8 cellular contexts compared by ENCODE assay signal in genomic region chr18:63320690-63321265, GRCh38. TPM values are rescaled to one million over a fixed set of nuclear protein-coding genes. Genes with fewer than 3 reads are reported as not detected.
DNase-seq lines count a peak whose midpoint lies in the region; ATAC-seq, FAIRE-seq and TF ChIP-seq lines count a peak whose summit lies in the region.

No MANE protein-coding gene starts in this region.

- peak overlapping the region; percentile 87 for H3K4me3 Mint-ChIP-seq in T-helper 1 cell treated with Interleukin-12 subunit alpha and Interleukin-12 subunit beta and Interleukin-4 antibody, amounts not matched to agents 30 μg/mL and 1 μg/mL, for 36 hours

- in situ Hi-C loops in KBM-7 (cut with MboI; ENCODE audit: low pct_unique_long_range_greater_than_20kb, low sequenced_read_pairs) = loop anchor here (5.0 to 25.0 kb wide), 2 partner anchors 183 to 303 kb away; no protein-coding TSS in a partner anchor

- H3K4me3 ChIP-seq in bronchial epithelial cell (ENCODE audit: low read depth, low read length) = peak overlapping the region; percentile 64

- H3K36me3 ChIP-seq in bronchial epithelial cell (ENCODE audit: control insufficient read depth, insufficient read depth, low read length) = no peaks in the 10 kb centered on the region

- H3K36me3 Mint-ChIP-seq in T-helper 1 cell treated with Interleukin-12 subunit alpha and Interleukin-12 subunit beta and Interleukin-4 antibody, amounts not matched to agents 30 μg/mL and 1 μg/mL, for 36 hours (ENCODE audit: low read depth) = peaks cover 30% of the 10 kb centered on the region

- H3K27ac Mint-ChIP-seq in T-helper 1 cell treated with Interleukin-12 subunit alpha and Interleukin-12 subunit beta and Interleukin-4 antibody, amounts not matched to agents 30 μg/mL and 1 μg/mL, for 36 hours = peak overlapping the region; percentile 91

- peak; percentile 20 for ATAC-seq in Right ventricle myocardium inferior
- no peak for ATAC-seq in HG02852 (IDR thresholded peaks at IDR 0.05; ENCODE audit: unreplicated experiment)

- intact Hi-C loops in Right ventricle myocardium inferior (cut with DNase I) = loop anchor here (1.0 kb wide), 1 partner anchor 189 kb away; no protein-coding TSS in a partner anchor
- intact Hi-C loops in cardiac septum (cut with DNase I) = loop anchor here (2.0 to 5.0 kb wide), 2 partner anchors 138 to 188 kb away; no protein-coding TSS in a partner anchor

- H3K4me1 Mint-ChIP-seq in T-helper 1 cell treated with Interleukin-12 subunit alpha and Interleukin-12 subunit beta and Interleukin-4 antibody, amounts not matched to agents 30 μg/mL and 1 μg/mL, for 36 hours (ENCODE audit: low read depth) = peaks cover 22% of the 10 kb centered on the region

- peak; percentile 71 for DNase-seq in Right ventricle myocardium inferior (ENCODE audit: missing footprints)
- DNase-seq in cardiac septum (ENCODE audit: low spot score) = no peak
- peak; percentile 63 for DNase-seq in KBM-7
- peak; percentile 12 for DNase-seq in bronchial epithelial cell (ENCODE audit: low read depth)
- peak; percentile 39 for DNase-seq in stimulated activated CD8-positive, alpha-beta memory T cell treated with anti-CD3 and anti-CD28 coated beads, Interleukin-4, amount 100 ng/mL, for 24 hours (ENCODE audit: low read depth)

- H3K27me3 ChIP-seq in bronchial epithelial cell (ENCODE audit: control insufficient read depth, insufficient read depth, low read length) (peaks cover 1% of the 10 kb centered on the region), layer of hippocampus (ENCODE audit: control insufficient read depth, insufficient read depth, low read length) (no peaks in the 10 kb centered on the region)

- H3K9me3 Mint-ChIP-seq in T-helper 1 cell treated with Interleukin-12 subunit alpha and Interleukin-12 subunit beta and Interleukin-4 antibody, amounts not matched to agents 30 μg/mL and 1 μg/mL, for 36 hours = no peaks in the 10 kb centered on the region

- H3K27ac ChIP-seq in layer of hippocampus (ENCODE audit: low read depth, low read length) = peak overlapping the region; percentile 71

- H3K27me3 Mint-ChIP-seq in T-helper 1 cell treated with Interleukin-12 subunit alpha and Interleukin-12 subunit beta and Interleukin-4 antibody, amounts not matched to agents 30 μg/mL and 1 μg/mL, for 36 hours (ENCODE audit: low read depth) = no peaks in the 10 kb centered on the region

- no peak for FAIRE-seq in bronchial epithelial cell (lab: Jason Lieb, UNC)

- no peak for TF ChIP-seq CTCF in bronchial epithelial cell (IDR thresholded peaks at IDR 0.05; ENCODE audit: insufficient read depth, low read length, severe bottlenecking)

RNA-seq across cellular contexts. Expression of gene BCL2, which starts 1.2 kb away (rescaled TPM):
- total RNA-seq in Right ventricle myocardium inferior (7.4 TPM), cardiac septum (25.9 TPM), bronchial epithelial cell (1.5 and 2.4 TPM in 2 replicates)

RNA-seq across cellular contexts. Expression of gene KDSR, which starts 46.2 kb away (rescaled TPM):
- total RNA-seq in Right ventricle myocardium inferior (32.3 TPM), cardiac septum (54.3 TPM), bronchial epithelial cell (18.4 and 40.5 TPM in 2 replicates)
